2 cellular contexts compared by ENCODE assay signal in the genomic region with DNA sequence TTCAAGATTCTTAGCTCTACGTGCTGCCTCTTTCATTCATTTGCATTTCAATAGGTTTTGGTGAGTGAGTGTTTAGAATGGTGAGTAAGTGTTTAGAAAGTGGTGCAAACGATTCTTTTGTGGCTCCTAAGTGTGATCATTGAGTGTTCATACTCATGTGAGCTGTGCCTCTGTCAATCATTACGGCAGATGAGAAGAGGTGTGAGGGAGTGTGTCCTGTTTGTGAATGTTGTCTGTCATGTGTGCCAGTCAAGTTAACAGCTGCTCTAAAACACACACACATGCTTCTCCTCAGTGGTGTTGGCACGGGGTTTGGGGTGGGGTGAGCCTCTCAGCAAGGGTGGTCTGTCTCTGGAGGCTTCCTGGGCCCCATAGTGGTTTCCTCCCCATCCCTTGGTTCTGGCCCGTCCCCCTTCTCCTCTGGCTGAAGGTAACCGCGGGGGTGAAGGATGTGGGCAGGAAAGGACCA.
TF ChIP-seq lines count a peak whose summit lies in the region.

No MANE protein-coding gene starts in this region.

TF ChIP-seq in GM23338, 12 proteins besides CTCF, POLR2A, EP300 and RAD21:
- TF ChIP-seq REST (IDR thresholded peaks at IDR 0.05; ENCODE audit: unreplicated experiment), result no peak
- TF ChIP-seq ZNF331 (CRISPR knock-in tag; IDR thresholded peaks at IDR 0.05; ENCODE audit: low read depth), result no peak
- TF ChIP-seq JUNB (IDR thresholded peaks at IDR 0.05; ENCODE audit: unreplicated experiment), result no peak
- no peak for TF ChIP-seq CREB1 (CRISPR knock-in tag; IDR thresholded peaks at IDR 0.05; ENCODE audit: low read depth)
- no peak for TF ChIP-seq ETS1 (IDR thresholded peaks at IDR 0.05)
- TF ChIP-seq NANOG (IDR thresholded peaks at IDR 0.05; ENCODE audit: borderline replicate concordance), result no peak
- no peak for TF ChIP-seq EZH2 (IDR thresholded peaks at IDR 0.05; ENCODE audit: low read depth, unreplicated experiment)
- no peak for TF ChIP-seq POLR2AphosphoS5 (IDR thresholded peaks at IDR 0.05; ENCODE audit: low read depth)
- no peak for TF ChIP-seq STAT1 (IDR thresholded peaks at IDR 0.05; ENCODE audit: unreplicated experiment)
- TF ChIP-seq ZNF114 (CRISPR knock-in tag; IDR thresholded peaks at IDR 0.05), result no peak

TF ChIP-seq in SK-N-SH, 30 proteins besides CTCF, POLR2A, EP300 and RAD21:
- TF ChIP-seq FOSL2 (IDR thresholded peaks at IDR 0.05; ENCODE audit: borderline replicate concordance, low read depth), result no peak
- TF ChIP-seq FOXJ3 (CRISPR knock-in tag; IDR thresholded peaks at IDR 0.05), result no peak
- TF ChIP-seq, protein P1, sequence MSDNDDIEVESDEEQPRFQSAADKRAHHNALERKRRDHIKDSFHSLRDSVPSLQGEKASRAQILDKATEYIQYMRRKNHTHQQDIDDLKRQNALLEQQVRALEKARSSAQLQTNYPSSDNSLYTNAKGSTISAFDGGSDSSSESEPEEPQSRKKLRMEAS (IDR thresholded peaks at IDR 0.05; ENCODE audit: low read depth), result no peak
- TF ChIP-seq, protein P2, sequence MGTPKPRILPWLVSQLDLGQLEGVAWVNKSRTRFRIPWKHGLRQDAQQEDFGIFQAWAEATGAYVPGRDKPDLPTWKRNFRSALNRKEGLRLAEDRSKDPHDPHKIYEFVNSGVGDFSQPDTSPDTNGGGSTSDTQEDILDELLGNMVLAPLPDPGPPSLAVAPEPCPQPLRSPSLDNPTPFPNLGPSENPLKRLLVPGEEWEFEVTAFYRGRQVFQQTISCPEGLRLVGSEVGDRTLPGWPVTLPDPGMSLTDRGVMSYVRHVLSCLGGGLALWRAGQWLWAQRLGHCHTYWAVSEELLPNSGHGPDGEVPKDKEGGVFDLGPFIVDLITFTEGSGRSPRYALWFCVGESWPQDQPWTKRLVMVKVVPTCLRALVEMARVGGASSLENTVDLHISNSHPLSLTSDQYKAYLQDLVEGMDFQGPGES (IDR thresholded peaks at IDR 0.05; ENCODE audit: low read depth, low read length), result no peak
- no peak for TF ChIP-seq ELF1 (IDR thresholded peaks at IDR 0.05)
- TF ChIP-seq REST (IDR thresholded peaks at IDR 0.05; ENCODE audit: low read depth, low read length), result no peak
- no peak for TF ChIP-seq ZBTB33 (IDR thresholded peaks at IDR 0.05; ENCODE audit: borderline replicate concordance, low read depth)
- no peak for TF ChIP-seq NRF1 (IDR thresholded peaks at IDR 0.05; ENCODE audit: low read depth, low read length)
- TF ChIP-seq MXI1 (IDR thresholded peaks at IDR 0.05; ENCODE audit: low read depth, low read length), result no peak
- TF ChIP-seq YY1 (IDR thresholded peaks at IDR 0.05; ENCODE audit: low read depth), result no peak
- TF ChIP-seq EZH2phosphoT487 (IDR thresholded peaks at IDR 0.05; ENCODE audit: borderline replicate concordance, low read depth), result no peak
- no peak for TF ChIP-seq TCF12 (IDR thresholded peaks at IDR 0.05)
- TF ChIP-seq RFX5 (IDR thresholded peaks at IDR 0.05; ENCODE audit: low read length), result no peak
- no peak for TF ChIP-seq TAF1 (IDR thresholded peaks at IDR 0.05; ENCODE audit: borderline replicate concordance, low read depth, low read length)
- TF ChIP-seq GABPA (IDR thresholded peaks at IDR 0.05; ENCODE audit: low read depth), result no peak
- no peak for TF ChIP-seq USF1 (IDR thresholded peaks at IDR 0.05; ENCODE audit: borderline replicate concordance, low read depth)
- TF ChIP-seq JUND (IDR thresholded peaks at IDR 0.05), result no peak
- TF ChIP-seq MEF2A (IDR thresholded peaks at IDR 0.05; ENCODE audit: borderline replicate concordance, low read depth), result no peak
- no peak for TF ChIP-seq POLR2AphosphoS5 (IDR thresholded peaks at IDR 0.05; ENCODE audit: low read depth, low read length)
- no peak for TF ChIP-seq TEAD4 (IDR thresholded peaks at IDR 0.05; ENCODE audit: borderline replicate concordance, insufficient read depth)
